Comparison of ENCODE assay signal across 8 cellular contexts in genomic region chr4:185425600-185426352, GRCh38. TPM values are rescaled to one million over a fixed set of nuclear protein-coding genes. Genes with fewer than 3 reads are reported as not detected.
A peak's percentile ranks its signal among the peaks of the same experiment; 100 is the strongest.
DNase-seq lines count a peak whose midpoint lies in the region; TF ChIP-seq lines count a peak whose summit lies in the region.

Gene UFSP2 (minus strand): TSS chr4:185425964. CDS start chr4:185425868, 96 bp downstream.

- H3K79me2 ChIP-seq in Loucy (ENCODE audit: insufficient read depth, low read length) = peaks cover 10% of the 10 kb centered on the region; the same call in 1 of the 2 replicates

- H3K4me3 ChIP-seq in H7 (ENCODE audit: insufficient read depth, low read depth, low read length) = peak within 1 kb of the TSS; percentile 85
- H3K4me3 ChIP-seq in Loucy (ENCODE audit: low read length, poor library complexity, severe bottlenecking) = peak within 1 kb of the TSS; percentile 79
- H3K4me3 ChIP-seq in fibroblast of villous mesenchyme (ENCODE audit: low read depth, low read length) = peak within 1 kb of the TSS; percentile 84

- H3K4me1 ChIP-seq in ES-I3 (ENCODE audit: insufficient read depth, low read length) = no peaks in the 10 kb centered on the region
- peaks cover 14% of the 10 kb centered on the region for H3K4me1 ChIP-seq in Loucy (ENCODE audit: insufficient read depth, low read length, poor library complexity, severe bottlenecking)

- no peaks in the 10 kb centered on the region for H3K9me3 ChIP-seq in ES-I3 (ENCODE audit: control insufficient read depth, insufficient read depth, low read length)
- no peaks in the 10 kb centered on the region for H3K9me3 ChIP-seq in Loucy (ENCODE audit: insufficient read depth, low read depth, low read length)

- H3K36me3 Mint-ChIP-seq in nephron progenitor cell (ENCODE audit: low read depth) = peaks cover 12% of the 10 kb centered on the region
- H3K36me3 Mint-ChIP-seq in stimulated activated naive CD8-positive, alpha-beta T cell treated with anti-CD3 and anti-CD28 coated beads, Interleukin-15, Interleukin-2, amounts not matched to agents 100 ng/mL and 50 ng/mL, for 24 hours (ENCODE audit: low read depth) = peaks cover 13% of the 10 kb centered on the region

- peak within 1 kb of the TSS; percentile 100 for H3K27ac Mint-ChIP-seq in nephron progenitor cell
- peak within 1 kb of the TSS; percentile 100 for H3K27ac Mint-ChIP-seq in stimulated activated naive CD8-positive, alpha-beta T cell treated with anti-CD3 and anti-CD28 coated beads, Interleukin-15, Interleukin-2, amounts not matched to agents 100 ng/mL and 50 ng/mL, for 24 hours

- TF ChIP-seq CTCF in Loucy (conservative IDR thresholded peaks at IDR 0.05; ENCODE audit: low read length) = no peak
- no peak for TF ChIP-seq CTCF in fibroblast of villous mesenchyme (IDR thresholded peaks at IDR 0.05; ENCODE audit: insufficient read depth, low read depth, low read length)
- TF ChIP-seq CTCF in nephron progenitor cell (IDR thresholded peaks at IDR 0.05) = no peak

- no peaks in the 10 kb centered on the region for H4K20me1 ChIP-seq in Loucy (ENCODE audit: insufficient read depth, low read length, poor library complexity, severe bottlenecking)

- peak within 1 kb of the TSS; percentile 73 for H3K4me2 ChIP-seq in Loucy (ENCODE audit: low read depth, low read length, poor library complexity, severe bottlenecking)

- H3K27me3 ChIP-seq in H7 (ENCODE audit: control insufficient read depth, insufficient read depth, low read length) = no peaks in the 10 kb centered on the region
- H3K27me3 ChIP-seq in Loucy (ENCODE audit: insufficient read depth, low read length, poor library complexity, severe bottlenecking) = no peaks in the 10 kb centered on the region

- peak within 1 kb of the TSS; percentile 88 for H3K9ac ChIP-seq in ES-I3 (ENCODE audit: low read depth, low read length)
- peak within 1 kb of the TSS; percentile 72 for H3K9ac ChIP-seq in Loucy (ENCODE audit: low read depth, low read length, poor library complexity, severe bottlenecking)

- no peaks in the 10 kb centered on the region for H3K36me3 ChIP-seq in ES-I3 (ENCODE audit: insufficient read depth, low read length)
- H3K36me3 ChIP-seq in H7 (replicated peaks; ENCODE audit: control insufficient read depth, insufficient read depth, low read length) = no peaks in the 10 kb centered on the region
- no peaks in the 10 kb centered on the region for H3K36me3 ChIP-seq in Loucy (ENCODE audit: insufficient read depth, low read length)

- H3K4me1 Mint-ChIP-seq in nephron progenitor cell = peaks cover 32% of the 10 kb centered on the region
- peaks cover 24% of the 10 kb centered on the region for H3K4me1 Mint-ChIP-seq in stimulated activated naive CD8-positive, alpha-beta T cell treated with anti-CD3 and anti-CD28 coated beads, Interleukin-15, Interleukin-2, amounts not matched to agents 100 ng/mL and 50 ng/mL, for 24 hours (ENCODE audit: low read depth)

- H3K4me3 Mint-ChIP-seq in nephron progenitor cell = peak within 1 kb of the TSS; percentile 90
- H3K4me3 Mint-ChIP-seq in stimulated activated naive CD8-positive, alpha-beta T cell treated with anti-CD3 and anti-CD28 coated beads, Interleukin-15, Interleukin-2, amounts not matched to agents 100 ng/mL and 50 ng/mL, for 24 hours = peak within 1 kb of the TSS; percentile 90

- no peaks in the 10 kb centered on the region for H3F3A ChIP-seq in Loucy (ENCODE audit: low read depth)

- peak within 1 kb of the TSS; percentile 98 for H2AFZ ChIP-seq in Loucy (ENCODE audit: low read length)

- no peaks in the 10 kb centered on the region for H3K9me2 ChIP-seq in Loucy (replicated peaks; ENCODE audit: low read depth, low read length)

- H3K27me3 Mint-ChIP-seq in nephron progenitor cell (ENCODE audit: low read depth, poor library complexity) = no peaks in the 10 kb centered on the region
- peaks cover 4% of the 10 kb centered on the region for H3K27me3 Mint-ChIP-seq in stimulated activated naive CD8-positive, alpha-beta T cell treated with anti-CD3 and anti-CD28 coated beads, Interleukin-15, Interleukin-2, amounts not matched to agents 100 ng/mL and 50 ng/mL, for 24 hours

- DNase-seq in H7 (peak; percentile 92), SHP77 (lab: John Stamatoyannopoulos, UW) (peak; percentile 33 to 74), activated gamma-delta T cell (lab: John Stamatoyannopoulos, UW) (peak; percentile 78), fibroblast of villous mesenchyme (ENCODE audit: low read depth) (peak; percentile 92), nephron progenitor cell (peak; percentile 90)

- H3K9me3 Mint-ChIP-seq in nephron progenitor cell = no peaks in the 10 kb centered on the region
- no peaks in the 10 kb centered on the region for H3K9me3 Mint-ChIP-seq in stimulated activated naive CD8-positive, alpha-beta T cell treated with anti-CD3 and anti-CD28 coated beads, Interleukin-15, Interleukin-2, amounts not matched to agents 100 ng/mL and 50 ng/mL, for 24 hours

RNA-seq across cellular contexts. Expression of gene UFSP2, which starts in this region (rescaled TPM):
- 26.1 and 31.8 TPM in 2 replicates for total RNA-seq in H7 (2014; rRNA removed; shearing (Covaris generic))
- 30.3 and 42.7 TPM in 2 replicates for total RNA-seq in fibroblast of villous mesenchyme

Comparison
In these comparisons a context has a peak if more than half of its experiments do, and no peak if none do; other contexts are left out.
1. Peak in every context shown above with its lines: DNase-seq and H3K4me3 ChIP-seq.